Comparison of ENCODE assay signal across 1 cellular context in genomic region chr7:27103489-27104226, GRCh38.
TF ChIP-seq lines count a peak whose summit lies in the region.

No MANE protein-coding gene starts in this region.

TF ChIP-seq in H1, 55 proteins besides CTCF, POLR2A, EP300 and RAD21:
- TF ChIP-seq CTBP2 (IDR thresholded peaks at IDR 0.05; ENCODE audit: borderline replicate concordance, insufficient read depth, insufficient read length, low read length) (peak; percentile 41), CREB1 (IDR thresholded peaks at IDR 0.05) (no peak), ATF2 (IDR thresholded peaks at IDR 0.05; ENCODE audit: low read length) (no peak), ATF3 (IDR thresholded peaks at IDR 0.05; ENCODE audit: insufficient read depth, low read depth, low read length) (no peak), SP1 (IDR thresholded peaks at IDR 0.05; ENCODE audit: low read depth, low read length) (no peak), SUZ12 (IDR thresholded peaks at IDR 0.05; ENCODE audit: low read length) (peak; percentile 97), SRF (IDR thresholded peaks at IDR 0.05; ENCODE audit: low read depth, low read length) (no peak), RNF2 (IDR thresholded peaks at IDR 0.05; ENCODE audit: borderline replicate concordance, low read depth, low read length, missing control alignments, poor library complexity, severe bottlenecking) (peak; percentile 89), BACH1 (IDR thresholded peaks at IDR 0.05; ENCODE audit: low read length) (no peak), USF2 (IDR thresholded peaks at IDR 0.05; ENCODE audit: low read length) (no peak), BRCA1 (IDR thresholded peaks at IDR 0.05; ENCODE audit: low read depth, low read length) (no peak), CBX8 (IDR thresholded peaks at IDR 0.05; ENCODE audit: borderline replicate concordance, low read depth, low read length) (peak; percentile 44; the same call in 1 of the 2 replicates), EZH2 (IDR thresholded peaks at IDR 0.05; ENCODE audit: low read depth, low read length, severe bottlenecking) (peak; percentile 98), SIN3A (conservative IDR thresholded peaks at IDR 0.05 in 1 of 2, IDR thresholded peaks at IDR 0.05 in 1 of 2; ENCODE audit: low read depth in 1 of 2, low read length in 2 of 2) (no peak), HDAC2 (IDR thresholded peaks at IDR 0.05; ENCODE audit: borderline replicate concordance in 1 of 2, low read depth in 2 of 2, low read length in 2 of 2) (no peak), TAF7 (optimal IDR thresholded peaks at IDR 0.05; ENCODE audit: borderline replicate concordance, low read depth, low read length) (no peak), KDM1A (IDR thresholded peaks at IDR 0.05; ENCODE audit: borderline replicate concordance, low read length) (no peak), TAF1 (IDR thresholded peaks at IDR 0.05; ENCODE audit: low read depth, low read length) (no peak), RBBP5 (IDR thresholded peaks at IDR 0.05; ENCODE audit: borderline replicate concordance, low read depth, low read length) (no peak), KDM5A (IDR thresholded peaks at IDR 0.05; ENCODE audit: low read length) (no peak), GABPA (IDR thresholded peaks at IDR 0.05; ENCODE audit: borderline replicate concordance, insufficient read depth, low read length) (no peak), SP2 (IDR thresholded peaks at IDR 0.05; ENCODE audit: low read length) (no peak), MAFK (IDR thresholded peaks at IDR 0.05; ENCODE audit: low read depth, low read length) (no peak), SIRT6 (IDR thresholded peaks at IDR 0.05; ENCODE audit: low read length) (no peak), EGR1 (IDR thresholded peaks at IDR 0.05; ENCODE audit: borderline replicate concordance, low read depth, low read length) (no peak)
